In the genomic region with DNA sequence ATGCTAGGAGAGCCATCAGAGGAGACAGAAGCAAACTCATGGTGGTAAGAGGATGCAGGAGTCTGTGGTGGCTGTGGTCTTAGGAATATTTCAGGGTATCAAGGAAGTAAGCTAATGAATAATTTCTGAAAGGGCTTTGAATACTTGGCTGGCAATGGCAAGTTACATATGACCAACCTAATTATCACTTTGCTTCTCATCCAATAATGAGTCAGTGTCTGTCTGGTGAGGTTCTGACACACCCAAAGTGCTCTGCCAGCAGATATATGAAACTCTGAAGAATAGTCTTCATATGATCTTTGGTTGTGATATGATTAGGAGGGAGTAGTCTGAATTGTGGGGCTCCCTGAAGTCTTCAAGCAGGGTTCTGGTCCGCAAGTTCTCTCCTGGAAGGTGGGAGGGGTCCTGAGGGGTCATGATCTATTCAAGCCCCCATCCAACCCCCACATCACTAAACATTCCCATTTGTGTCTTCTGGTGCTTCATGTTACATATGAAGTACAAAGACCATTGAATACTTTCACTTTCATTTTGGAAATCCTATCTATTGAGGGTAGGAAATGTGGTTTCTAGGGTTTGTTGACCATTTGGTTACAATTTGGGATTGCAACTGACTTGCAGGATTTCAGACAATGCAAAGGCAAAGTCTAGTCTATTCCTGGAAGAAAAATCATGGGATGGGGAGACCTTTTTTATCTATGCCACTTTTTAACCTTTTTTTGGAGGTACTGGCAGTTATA, we compare ENCODE assay signal across 8 cellular contexts.
A peak's percentile ranks its signal among the peaks of the same experiment; 100 is the strongest.
DNase-seq lines count a peak whose midpoint lies in the region; ATAC-seq lines count a peak whose summit lies in the region.

No MANE protein-coding gene starts in this region.

- H3K27ac ChIP-seq in substantia nigra (ENCODE audit: low read depth, low read length, poor library complexity, severe bottlenecking) = no peak overlapping the region
- H3K27ac ChIP-seq in caudate nucleus (ENCODE audit: low read depth, low read length) = no peak overlapping the region

- peak; percentile 94 to 95 for ATAC-seq in activated CD4-positive, CD25-positive, alpha-beta regulatory T cell treated with anti-CD3 and anti-CD28 coated beads, Interleukin-2, amount 50 U/mL, for 24 hours

- DNase-seq in activated CD4-positive, CD25-positive, alpha-beta regulatory T cell (lab: John Stamatoyannopoulos, UW) = no peak
- DNase-seq in LHCN-M2 (ENCODE audit: low read depth) = peak; percentile 68
- DNase-seq in astrocyte of the hippocampus (ENCODE audit: low read depth, low spot score) = peak; percentile 41
- DNase-seq in renal cortical epithelial cell (ENCODE audit: low read depth) = peak; percentile 75
- DNase-seq in substantia nigra (lab: John Stamatoyannopoulos, UW) = no peak
- no peak for DNase-seq in HT-29 (ENCODE audit: low spot score)
- DNase-seq in caudate nucleus (lab: John Stamatoyannopoulos, UW) = no peak

Comparison
In these comparisons a context has a peak if more than half of its experiments do, and no peak if none do; other contexts are left out.
1. DNase-seq: peak in LHCN-M2 (single experiment), astrocyte of the hippocampus (single experiment) and renal cortical epithelial cell (single experiment); none in activated CD4-positive, CD25-positive, alpha-beta regulatory T cell (0 of 4), substantia nigra (0 of 49), HT-29 (single experiment) and caudate nucleus (0 of 61).